ENCODE assay signal across 15 cellular contexts in the genomic region with DNA sequence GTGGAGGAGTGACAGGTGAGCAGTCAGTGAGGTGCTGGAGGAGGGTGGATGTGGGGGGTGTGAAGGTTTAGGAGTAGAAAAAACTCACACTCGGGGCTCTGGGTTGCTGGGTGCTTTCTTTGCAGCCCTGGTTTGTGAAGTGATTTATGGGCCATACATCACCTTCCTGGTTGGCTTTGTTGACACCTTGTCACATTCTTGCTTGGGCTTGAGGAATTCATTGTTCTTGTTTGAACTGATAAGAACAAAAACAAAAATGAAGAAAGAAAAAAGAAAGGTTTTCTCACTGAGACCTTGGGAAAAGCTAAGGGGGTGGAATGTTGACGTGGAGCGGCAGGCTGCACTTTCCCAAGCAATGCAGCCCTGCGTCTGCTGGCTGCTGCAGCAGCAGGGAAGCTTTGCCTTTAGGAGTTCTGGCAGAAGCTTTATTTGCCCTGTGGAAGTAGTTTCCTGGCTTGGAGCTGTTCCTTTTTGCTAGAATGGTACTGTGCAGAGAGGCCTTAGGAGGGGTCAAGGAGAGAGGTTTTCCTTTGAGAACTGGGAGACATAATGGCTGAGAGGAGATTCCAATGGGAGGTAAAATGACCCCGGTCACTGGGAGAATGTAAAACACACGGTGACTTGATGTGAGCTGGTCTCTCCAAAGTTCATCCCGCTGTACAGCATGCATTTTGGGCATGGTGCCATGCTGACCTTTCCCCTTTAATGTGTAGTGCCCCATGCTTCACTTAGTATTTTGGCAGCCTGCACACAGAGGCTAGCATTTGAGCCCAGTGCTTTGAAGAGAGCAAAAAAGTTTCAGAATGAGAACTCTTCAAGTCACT. TPM values are rescaled to one million over a fixed set of nuclear protein-coding genes. Genes with fewer than 3 reads are reported as not detected.
DNase-seq lines count a peak whose midpoint lies in the region; ATAC-seq, FAIRE-seq and TF ChIP-seq lines count a peak whose summit lies in the region.
"Had no signal": no experiment of that assay in that cellular context is flagged by ENCODE, and none has a peak within 500 bp of the region (broad histone marks: within the 10 kb centered on the region; RNA-seq: fewer than 3 reads in every experiment).

No MANE protein-coding gene starts in this region.

- H3K9me3 ChIP-seq in cardiac muscle cell (ENCODE audit: low read depth) (no peaks in the 10 kb centered on the region), heart right ventricle (no peaks in the 10 kb centered on the region)

- intact Hi-C loops in heart right ventricle (cut with DNase I), result no loop called here

- H3K27ac ChIP-seq in cardiac muscle cell, result peak overlapping the region; percentile 92
- no peak overlapping the region for H3K27ac ChIP-seq in heart right ventricle
- peak overlapping the region; percentile 74 for H3K27ac ChIP-seq in brain microvascular endothelial cell
- H3K27ac ChIP-seq: skin epidermis had no signal

- TF ChIP-seq CTCF in cardiac muscle cell (IDR thresholded peaks at IDR 0.05; ENCODE audit: low read depth, low read length) (no peak), heart right ventricle (IDR thresholded peaks at IDR 0.05) (no peak), brain microvascular endothelial cell (IDR thresholded peaks at IDR 0.05; ENCODE audit: low read depth, low read length, missing control alignments) (no peak)

- WGBS in heart right ventricle, 2 donors, result 47 to 54% methylated on average over 7 of the region's 7 CpGs

- FAIRE-seq in urothelium cell line (lab: Jason Lieb, UNC), result no peak
- FAIRE-seq: A204.1 had no signal

- peaks cover 32% of the 10 kb centered on the region for H3K4me1 ChIP-seq in cardiac muscle cell (ENCODE audit: low read depth)
- H3K4me1 ChIP-seq in heart right ventricle, result peaks cover 0 to 32% (median 6%) of the 10 kb centered on the region in 9 donors

- H3K36me3 ChIP-seq in cardiac muscle cell, result no peaks in the 10 kb centered on the region
- no peaks in the 10 kb centered on the region for H3K36me3 ChIP-seq in heart right ventricle
- peaks cover 28% of the 10 kb centered on the region for H3K36me3 ChIP-seq in brain microvascular endothelial cell (replicated peaks)

- H3K27me3 ChIP-seq in cardiac muscle cell (no peaks in the 10 kb centered on the region), heart right ventricle (no peaks in the 10 kb centered on the region), brain microvascular endothelial cell (replicated peaks) (no peaks in the 10 kb centered on the region)

- in situ Hi-C loops in brain microvascular endothelial cell (cut with HindIII; ENCODE audit: low pct_ligation_motif_present, low sequenced_read_pairs), result no loop called here

- no peak overlapping the region for H3K4me3 ChIP-seq in cardiac muscle cell
- no peak overlapping the region for H3K4me3 ChIP-seq in heart right ventricle
- H3K4me3 ChIP-seq in brain microvascular endothelial cell (ENCODE audit: low read depth, low read length), result no peak overlapping the region
- H3K4me3 ChIP-seq: skin epidermis had no signal

- DNase-seq in cardiac muscle cell (ENCODE audit: low read depth in 1 of 2, low spot score in 1 of 2) (peak; percentile 51 to 74), heart right ventricle (no peak), brain microvascular endothelial cell (no peak), kidney glomerular epithelial cell (lab: John Stamatoyannopoulos, UW) (peak; percentile 54), urothelium cell line (ENCODE audit: low spot score) (peak; percentile 28), cerebellum (ENCODE audit: low spot score) (no peak)
- no peak for DNase-seq in central memory CD4-positive, alpha-beta T cell
- DNase-seq: activated T-cell treated with anti-CD3 and anti-CD28 coated beads, Interleukin-2, amount 50 U/mL, for 72 hours; glutamatergic neuron; midbrain had no signal

- ATAC-seq in heart right ventricle (no peak), HG02759 (IDR thresholded peaks at IDR 0.05; ENCODE audit: unreplicated experiment) (no peak)
- ATAC-seq: activated T-cell treated with anti-CD3 and anti-CD28 coated beads, Interleukin-2, amount 50 U/mL, for 72 hours; Right ventricle myocardium inferior had no signal

RNA-seq across cellular contexts. Expression of a gene that starts 52.8 kb away (rescaled TPM):
- total RNA-seq in cardiac muscle cell, result 77.4 and 85.4 TPM in 2 replicates
- polyA plus RNA-seq in cardiac muscle cell, result 4.7 and 11.9 TPM in 2 replicates
- total RNA-seq in heart right ventricle, result under 1 TPM in 1 of 10 donors, not detected in 9; 0.47 TPM
- polyA plus RNA-seq in heart right ventricle, result under 1 TPM; 0.07 to 0.12 TPM
- 6.1 TPM for total RNA-seq in cerebellum
- total RNA-seq: activated T-cell treated with anti-CD3 and anti-CD28 coated beads, Interleukin-2, amount 50 U/mL, for 72 hours; Right ventricle myocardium inferior had no signal
- polyA plus RNA-seq: IgD-negative memory B cell had no signal

Comparison
In these comparisons a context has a peak if more than half of its experiments do, and no peak if none do; other contexts are left out.
1. DNase-seq: peak in cardiac muscle cell (2 of 2), kidney glomerular epithelial cell (single experiment) and urothelium cell line (single experiment); none in heart right ventricle (0 of 2), brain microvascular endothelial cell (single experiment), cerebellum (single experiment) and central memory CD4-positive, alpha-beta T cell (single experiment).
2. H3K27ac ChIP-seq: peak in cardiac muscle cell (single experiment) and brain microvascular endothelial cell (single experiment); none in heart right ventricle (0 of 10).
3. RNA of a gene that starts 52.8 kb away (total RNA-seq): 77.4 to 85.4 TPM in cardiac muscle cell; 6.1 TPM in cerebellum (single experiment) and 0.47 TPM in heart right ventricle; every median in the first group is over 10 times any median in the second.